ENCODE assay signal across 13 cellular contexts in the genomic region with DNA sequence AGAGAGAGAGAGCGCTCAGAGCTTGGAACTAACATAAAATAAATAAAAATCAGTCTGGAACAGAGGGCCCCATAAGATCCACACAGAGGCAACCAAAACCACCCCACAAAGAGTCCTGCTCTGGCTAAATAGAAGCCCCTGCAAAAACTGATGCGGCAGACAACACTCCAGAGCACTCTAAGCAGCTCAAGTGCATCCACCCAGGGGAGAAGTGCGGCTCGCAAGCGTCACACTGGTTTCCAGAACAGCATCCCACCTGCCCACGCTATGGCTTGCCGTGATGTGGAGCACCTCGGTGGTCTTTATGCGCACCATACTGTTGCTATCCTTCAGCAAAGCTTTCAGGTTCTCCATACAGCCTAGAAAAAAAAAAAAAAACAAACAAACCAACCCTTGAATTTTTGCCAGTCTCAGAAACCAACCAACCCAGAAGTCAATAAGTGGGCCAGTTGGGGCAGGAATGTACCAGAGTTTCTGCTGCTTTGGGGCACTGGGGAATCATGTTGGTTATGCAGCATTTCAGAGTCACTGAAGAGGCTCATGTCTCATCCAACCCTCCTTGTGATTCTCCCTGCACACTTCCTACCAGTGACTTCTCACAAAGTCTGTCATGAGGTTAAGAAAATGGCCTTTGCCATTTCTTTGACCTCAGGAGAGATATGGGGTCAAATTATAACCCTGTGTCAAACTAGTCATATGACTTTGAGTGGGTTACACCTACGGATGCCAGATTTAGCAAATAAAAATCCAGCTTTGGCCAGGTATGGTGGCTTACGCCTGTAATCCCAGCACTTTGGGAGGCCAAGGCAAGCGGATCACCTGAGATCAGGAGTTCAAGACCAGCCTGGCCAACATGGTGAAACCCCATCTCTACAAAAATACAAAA. TPM values are rescaled to one million over a fixed set of nuclear protein-coding genes. Genes with fewer than 3 reads are reported as not detected.
DNase-seq lines count a peak whose midpoint lies in the region; ATAC-seq and TF ChIP-seq lines count a peak whose summit lies in the region.
"Had no signal": no experiment of that assay in that cellular context is flagged by ENCODE, and none has a peak within 500 bp of the region (broad histone marks: within the 10 kb centered on the region; RNA-seq: fewer than 3 reads in every experiment).

No MANE protein-coding gene starts in this region.

- CTCF ChIA-PET in CD4-positive, alpha-beta T cell (lab: Charles Lee) = interaction anchor here (1.5 to 1.9 kb wide), 2 partner anchors 39 to 143 kb away, joined by 4 read pairs; no protein-coding TSS in a partner anchor

- no peak for DNase-seq in CD4-positive, alpha-beta T cell
- no peak for DNase-seq in HL-60 (ENCODE audit: low read depth in 1 of 2, low spot score in 1 of 2)
- no peak for DNase-seq in activated T-helper 1 cell treated with anti-CD3 and anti-CD28 coated beads, Interleukin-12 subunit alpha, Interleukin-12 subunit beta, Interleukin-2, Interleukin-4 antibody, amounts not matched to agents 30 ng/mL and 10 ng/mL and 1 ng/mL, durations not matched to agents 14 hours and 24 hours and 36 hours (ENCODE audit: low spot score)
- DNase-seq in natural killer cell = peak; percentile 31
- no peak for DNase-seq in mucosa of gallbladder (ENCODE audit: low spot score)
- DNase-seq in progenitor cell of endocrine pancreas (ENCODE audit: low spot score, unreplicated experiment) = no peak
- no peak for DNase-seq in GM10266 (ENCODE audit: extremely low spot score)
- no peak for DNase-seq in NCI-H226
- DNase-seq: erythroblast had no signal

- no peak for TF ChIP-seq CTCF in CD4-positive, alpha-beta T cell (IDR thresholded peaks at IDR 0.05)
- no peak for TF ChIP-seq CTCF in HL-60 (IDR thresholded peaks at IDR 0.05; ENCODE audit: insufficient read depth, low read length)
- TF ChIP-seq CTCF in natural killer cell (IDR thresholded peaks at IDR 0.05) = no peak
- no peak for TF ChIP-seq CTCF in progenitor cell of endocrine pancreas (IDR thresholded peaks at IDR 0.05; ENCODE audit: unreplicated experiment)
- no peak for TF ChIP-seq CTCF in GM10266 (IDR thresholded peaks at IDR 0.05; ENCODE audit: control insufficient read depth, insufficient read depth, low read depth, missing control alignments)

- no peak overlapping the region for H3K4me3 Mint-ChIP-seq in CD4-positive, alpha-beta T cell
- H3K4me3 Mint-ChIP-seq in activated T-helper 1 cell treated with anti-CD3 and anti-CD28 coated beads, Interleukin-12 subunit alpha, Interleukin-12 subunit beta, Interleukin-2, Interleukin-4 antibody, amounts not matched to agents 30 ng/mL and 10 ng/mL and 1 ng/mL, durations not matched to agents 14 hours and 24 hours and 36 hours = no peak overlapping the region
- H3K4me3 Mint-ChIP-seq in natural killer cell = peak overlapping the region; percentile 87
- H3K4me3 Mint-ChIP-seq in progenitor cell of endocrine pancreas (ENCODE audit: low read depth) = no peak overlapping the region

- no peak overlapping the region for H3K4me3 ChIP-seq in HL-60 (replicated peaks; ENCODE audit: insufficient read depth, low read length)
- H3K4me3 ChIP-seq: cardiac muscle cell, lung had no signal

- intact Hi-C loops in CD4-positive, alpha-beta T cell (cut with DNase I, micrococcal nuclease) = no loop called here
- intact Hi-C loops in activated T-helper 1 cell treated with anti-CD3 and anti-CD28 coated beads, Interleukin-12 subunit alpha, Interleukin-12 subunit beta, Interleukin-2, Interleukin-4 antibody, amounts not matched to agents 30 ng/mL and 10 ng/mL and 1 ng/mL, durations not matched to agents 14 hours and 24 hours and 36 hours (cut with micrococcal nuclease) = no loop called here
- intact Hi-C loops in natural killer cell (cut with micrococcal nuclease) = loop anchor here (5.0 kb wide), 3 partner anchors 43 to 382 kb away; a partner anchor contains a TSS

- no peak overlapping the region for H3K27ac ChIP-seq in CD4-positive, alpha-beta T cell (ENCODE audit: low read depth, low read length)
- H3K27ac ChIP-seq in HL-60 (replicated peaks) = peak overlapping the region; percentile 56
- H3K27ac ChIP-seq: cardiac muscle cell had no signal

- H3K36me3 Mint-ChIP-seq in CD4-positive, alpha-beta T cell (ENCODE audit: low read depth) = no peaks in the 10 kb centered on the region
- no peaks in the 10 kb centered on the region for H3K36me3 Mint-ChIP-seq in activated T-helper 1 cell treated with anti-CD3 and anti-CD28 coated beads, Interleukin-12 subunit alpha, Interleukin-12 subunit beta, Interleukin-2, Interleukin-4 antibody, amounts not matched to agents 30 ng/mL and 10 ng/mL and 1 ng/mL, durations not matched to agents 14 hours and 24 hours and 36 hours (ENCODE audit: low read depth)
- no peaks in the 10 kb centered on the region for H3K36me3 Mint-ChIP-seq in natural killer cell
- H3K36me3 Mint-ChIP-seq in progenitor cell of endocrine pancreas (ENCODE audit: insufficient read depth) = no peaks in the 10 kb centered on the region

- POLR2A ChIA-PET in CD4-positive, alpha-beta T cell (lab: Charles Lee) = interaction anchor here (0.7 to 1.7 kb wide), 7 partner anchors 11 to 386 kb away, joined by 3 to 11 read pairs (median 4); a partner anchor contains a TSS

- peak overlapping the region; percentile 94 for H3K27ac Mint-ChIP-seq in CD4-positive, alpha-beta T cell
- H3K27ac Mint-ChIP-seq in activated T-helper 1 cell treated with anti-CD3 and anti-CD28 coated beads, Interleukin-12 subunit alpha, Interleukin-12 subunit beta, Interleukin-2, Interleukin-4 antibody, amounts not matched to agents 30 ng/mL and 10 ng/mL and 1 ng/mL, durations not matched to agents 14 hours and 24 hours and 36 hours = peak overlapping the region; percentile 88
- H3K27ac Mint-ChIP-seq in natural killer cell = peak overlapping the region; percentile 96 to 99
- H3K27ac Mint-ChIP-seq in progenitor cell of endocrine pancreas = no peak overlapping the region

- no peaks in the 10 kb centered on the region for H3K9me3 Mint-ChIP-seq in CD4-positive, alpha-beta T cell
- no peaks in the 10 kb centered on the region for H3K9me3 Mint-ChIP-seq in activated T-helper 1 cell treated with anti-CD3 and anti-CD28 coated beads, Interleukin-12 subunit alpha, Interleukin-12 subunit beta, Interleukin-2, Interleukin-4 antibody, amounts not matched to agents 30 ng/mL and 10 ng/mL and 1 ng/mL, durations not matched to agents 14 hours and 24 hours and 36 hours
- H3K9me3 Mint-ChIP-seq in natural killer cell = no peaks in the 10 kb centered on the region
- H3K9me3 Mint-ChIP-seq in progenitor cell of endocrine pancreas (ENCODE audit: low read depth) = no peaks in the 10 kb centered on the region

- H3K4me1 Mint-ChIP-seq in CD4-positive, alpha-beta T cell (ENCODE audit: low read depth) = peaks cover 60% of the 10 kb centered on the region
- peaks cover 49% of the 10 kb centered on the region for H3K4me1 Mint-ChIP-seq in activated T-helper 1 cell treated with anti-CD3 and anti-CD28 coated beads, Interleukin-12 subunit alpha, Interleukin-12 subunit beta, Interleukin-2, Interleukin-4 antibody, amounts not matched to agents 30 ng/mL and 10 ng/mL and 1 ng/mL, durations not matched to agents 14 hours and 24 hours and 36 hours (ENCODE audit: low read depth)
- H3K4me1 Mint-ChIP-seq in natural killer cell (peaks cover 37 to 76% of the 10 kb centered on the region in 2 donors), progenitor cell of endocrine pancreas (ENCODE audit: low read depth) (peaks cover 18% of the 10 kb centered on the region)

- no peaks in the 10 kb centered on the region for H3K27me3 ChIP-seq in CD4-positive, alpha-beta T cell (ENCODE audit: control insufficient read depth, insufficient read depth, low read length)
- H3K27me3 ChIP-seq in HL-60 (ENCODE audit: insufficient read depth, poor library complexity, severe bottlenecking) = no peaks in the 10 kb centered on the region
- H3K27me3 ChIP-seq: cardiac muscle cell had no signal

- H3K27me3 Mint-ChIP-seq in CD4-positive, alpha-beta T cell = no peaks in the 10 kb centered on the region
- no peaks in the 10 kb centered on the region for H3K27me3 Mint-ChIP-seq in activated T-helper 1 cell treated with anti-CD3 and anti-CD28 coated beads, Interleukin-12 subunit alpha, Interleukin-12 subunit beta, Interleukin-2, Interleukin-4 antibody, amounts not matched to agents 30 ng/mL and 10 ng/mL and 1 ng/mL, durations not matched to agents 14 hours and 24 hours and 36 hours (ENCODE audit: insufficient read depth)
- H3K27me3 Mint-ChIP-seq in natural killer cell (ENCODE audit: low read depth in 2 of 2) = no peaks in the 10 kb centered on the region
- H3K27me3 Mint-ChIP-seq in progenitor cell of endocrine pancreas = no peaks in the 10 kb centered on the region

- H3K9me3 ChIP-seq in CD4-positive, alpha-beta T cell (ENCODE audit: control insufficient read depth, low read length) = no peaks in the 10 kb centered on the region

- no peak for ATAC-seq in CD4-positive, alpha-beta T cell (ENCODE audit: poor library complexity)
- ATAC-seq in natural killer cell = no peak
- ATAC-seq: Panc1 had no signal

RNA-seq across cellular contexts. Expression of a gene that starts 3.0 kb away (rescaled TPM):
- 1 to 10 TPM; 1.2 to 1.5 TPM for total RNA-seq in CD4-positive, alpha-beta T cell
- total RNA-seq in activated T-helper 1 cell treated with anti-CD3 and anti-CD28 coated beads, Interleukin-12 subunit alpha, Interleukin-12 subunit beta, Interleukin-2, Interleukin-4 antibody, amounts not matched to agents 30 ng/mL and 10 ng/mL and 1 ng/mL, durations not matched to agents 14 hours and 24 hours and 36 hours = not detected in 2 replicates
- 1 to 10 TPM; 1.4 to 4.9 (median 1.4) TPM for total RNA-seq in natural killer cell
- total RNA-seq in mucosa of gallbladder = 2.9 TPM
- 2.4 and 3.6 TPM in 2 replicates for total RNA-seq in progenitor cell of endocrine pancreas
- total RNA-seq: subcutaneous adipose tissue had no signal

RNA-seq across cellular contexts. Expression of a gene that starts 6.5 kb away (rescaled TPM):
- under 1 TPM; 0.77 to 0.87 TPM for total RNA-seq in CD4-positive, alpha-beta T cell
- total RNA-seq in activated T-helper 1 cell treated with anti-CD3 and anti-CD28 coated beads, Interleukin-12 subunit alpha, Interleukin-12 subunit beta, Interleukin-2, Interleukin-4 antibody, amounts not matched to agents 30 ng/mL and 10 ng/mL and 1 ng/mL, durations not matched to agents 14 hours and 24 hours and 36 hours = 0.08 TPM in 1 of 2 replicates, not detected in the other
- total RNA-seq in natural killer cell (1 to 10 TPM; 1.7 to 2.9 (median 2.6) TPM), mucosa of gallbladder (22.3 TPM), progenitor cell of endocrine pancreas (10.1 and 10.3 TPM in 2 replicates)

RNA-seq across cellular contexts. Expression of a gene that starts 41.5 kb away (rescaled TPM):
- 10 to 100 TPM; 60.0 to 64.8 TPM for total RNA-seq in CD4-positive, alpha-beta T cell
- total RNA-seq in activated T-helper 1 cell treated with anti-CD3 and anti-CD28 coated beads, Interleukin-12 subunit alpha, Interleukin-12 subunit beta, Interleukin-2, Interleukin-4 antibody, amounts not matched to agents 30 ng/mL and 10 ng/mL and 1 ng/mL, durations not matched to agents 14 hours and 24 hours and 36 hours = 56.8 and 62.0 TPM in 2 replicates
- 100 to 1,000 TPM; 166 to 186 (median 167) TPM for total RNA-seq in natural killer cell
- 58.6 TPM for total RNA-seq in mucosa of gallbladder
- total RNA-seq in progenitor cell of endocrine pancreas = 102 and 106 TPM in 2 replicates
